13 cellular contexts compared by ENCODE assay signal in the genomic region with DNA sequence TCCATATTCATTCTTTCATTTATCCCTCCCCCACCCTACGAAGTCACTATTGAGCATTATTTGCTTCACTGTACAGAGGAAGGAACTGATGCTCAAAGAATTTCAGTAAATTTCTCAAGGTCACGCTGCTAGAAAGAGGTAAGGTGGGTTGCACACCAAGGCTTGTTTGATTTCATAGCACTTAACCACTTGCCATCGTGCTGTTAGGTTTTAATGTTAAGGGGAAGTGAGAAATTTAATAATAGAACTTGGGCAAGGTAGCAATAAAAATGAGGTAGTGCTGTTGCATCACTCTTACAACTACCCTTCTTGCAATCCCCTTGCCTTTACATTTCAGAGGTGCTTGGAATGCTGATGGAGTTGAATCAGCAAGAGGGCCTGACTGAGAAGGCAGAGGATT.
DNase-seq lines count a peak whose midpoint lies in the region; ATAC-seq and TF ChIP-seq lines count a peak whose summit lies in the region.
"Had no signal": no experiment of that assay in that cellular context is flagged by ENCODE, and none has a peak within 500 bp of the region (broad histone marks: within the 10 kb centered on the region; RNA-seq: fewer than 3 reads in every experiment).

No MANE protein-coding gene starts in this region.

- peak; percentile 77 for ATAC-seq in GM19468 (IDR thresholded peaks at IDR 0.05; ENCODE audit: extremely low read depth, unreplicated experiment)
- peak; percentile 65 for ATAC-seq in HG03135 (IDR thresholded peaks at IDR 0.05; ENCODE audit: unreplicated experiment)
- ATAC-seq: activated naive CD4-positive, alpha-beta T cell treated with anti-CD3 and anti-CD28 coated beads, Interleukin-2, amount 50 U/mL, for 72 hours; HepG2 had no signal

- DNase-seq in CD14-positive monocyte (ENCODE audit: low spot score) (peak; percentile 47), RPMI8226 (peak; percentile 69), posterior vena cava (ENCODE audit: low spot score) (no peak), GM13977 (ENCODE audit: low spot score) (no peak), nucleus accumbens (lab: John Stamatoyannopoulos, UW) (no peak), midbrain (lab: John Stamatoyannopoulos, UW) (no peak)
- DNase-seq: ACHN; activated CD4-positive, alpha-beta T cell treated with anti-CD3 and anti-CD28 coated beads, Interleukin-2, amount 10 ng/mL, durations not matched to agents 7 days and 5 days; NCI-H2227 treated with DMSO at 0.1 percent for 48 hours had no signal

- no peak for TF ChIP-seq CTCF in CD14-positive monocyte (IDR thresholded peaks at IDR 0.05)
- no peak for TF ChIP-seq CTCF in GM13977 (IDR thresholded peaks at IDR 0.05; ENCODE audit: extremely low read depth, insufficient read depth, missing control alignments)

- peak overlapping the region; percentile 99 to 100 (median 99) for H3K27ac Mint-ChIP-seq in CD14-positive monocyte
- H3K27ac Mint-ChIP-seq: activated CD4-positive, alpha-beta T cell treated with anti-CD3 and anti-CD28 coated beads, Interleukin-2, amount 10 ng/mL, durations not matched to agents 7 days and 5 days; activated naive CD4-positive, alpha-beta T cell treated with anti-CD3 and anti-CD28 coated beads, Interleukin-2, amount 50 U/mL, for 72 hours had no signal

- H3K4me1 Mint-ChIP-seq in CD14-positive monocyte = peaks cover 42% of the 10 kb centered on the region
- H3K4me1 Mint-ChIP-seq: activated CD4-positive, alpha-beta T cell treated with anti-CD3 and anti-CD28 coated beads, Interleukin-2, amount 10 ng/mL, durations not matched to agents 7 days and 5 days had no signal

- intact Hi-C loops in CD14-positive monocyte (cut with micrococcal nuclease) (loop anchor here (10.0 kb wide), 4 partner anchors 80 to 260 kb away; no protein-coding TSS in a partner anchor), posterior vena cava (cut with DNase I) (loop anchor here in 1 of 2 donors (10.0 kb wide), 1 partner anchor 370 kb away; no protein-coding TSS in a partner anchor)

- H3K27me3 Mint-ChIP-seq in CD14-positive monocyte (ENCODE audit: low read depth in 3 of 3) = peaks cover 0 to 2% (median 1%) of the 10 kb centered on the region in 3 donors
- H3K27me3 Mint-ChIP-seq: activated CD4-positive, alpha-beta T cell treated with anti-CD3 and anti-CD28 coated beads, Interleukin-2, amount 10 ng/mL, durations not matched to agents 7 days and 5 days had no signal

- peaks cover 0 to 1% (median 0%) of the 10 kb centered on the region in 7 donors for H3K9me3 Mint-ChIP-seq in CD14-positive monocyte
- H3K9me3 Mint-ChIP-seq: activated CD4-positive, alpha-beta T cell treated with anti-CD3 and anti-CD28 coated beads, Interleukin-2, amount 10 ng/mL, durations not matched to agents 7 days and 5 days; activated naive CD4-positive, alpha-beta T cell treated with anti-CD3 and anti-CD28 coated beads, Interleukin-2, amount 50 U/mL, for 72 hours had no signal

- peak overlapping the region; percentile 16 to 79 for H3K4me3 Mint-ChIP-seq in CD14-positive monocyte
- H3K4me3 Mint-ChIP-seq: activated CD4-positive, alpha-beta T cell treated with anti-CD3 and anti-CD28 coated beads, Interleukin-2, amount 10 ng/mL, durations not matched to agents 7 days and 5 days had no signal

- H3K36me3 Mint-ChIP-seq in CD14-positive monocyte = no peaks in the 10 kb centered on the region
- H3K36me3 Mint-ChIP-seq: activated naive CD4-positive, alpha-beta T cell treated with anti-CD3 and anti-CD28 coated beads, Interleukin-2, amount 50 U/mL, for 72 hours had no signal

- in situ Hi-C loops in GM13977 (cut with MboI; ENCODE audit: low pct_unique_long_range_greater_than_20kb, low sequenced_read_pairs, unreplicated experiment) = loop anchor here (25.0 kb wide), 1 partner anchor 382 kb away; no protein-coding TSS in a partner anchor

Comparison
In these comparisons a context has a peak if more than half of its experiments do, and no peak if none do; other contexts are left out.
1. DNase-seq: peak in CD14-positive monocyte (single experiment) and RPMI8226 (single experiment); none in posterior vena cava (single experiment), GM13977 (single experiment), nucleus accumbens (0 of 56) and midbrain (single experiment).